In the genomic region with DNA sequence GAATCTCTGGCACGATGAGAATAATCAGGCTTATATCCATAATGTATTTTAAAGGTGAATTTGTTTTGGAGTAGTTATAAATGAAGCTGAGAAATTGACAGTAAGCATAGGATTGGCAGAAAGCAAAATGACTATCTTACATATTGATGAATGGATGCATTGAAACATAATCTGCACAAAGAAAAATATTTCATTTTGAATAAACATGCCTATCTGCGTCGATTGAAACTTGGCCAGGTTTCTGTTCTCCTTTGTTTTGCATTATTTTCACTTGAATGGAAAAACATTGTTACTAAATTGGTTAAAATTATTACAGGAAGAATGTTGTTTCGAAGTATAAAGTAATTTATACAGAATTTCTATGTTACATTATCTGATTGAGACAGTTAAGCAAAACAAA, we compare ENCODE assay signal across 29 cellular contexts.
"Had no signal": no experiment of that assay in that cellular context is flagged by ENCODE, and none has a peak within 500 bp of the region (broad histone marks: within the 10 kb centered on the region; RNA-seq: fewer than 3 reads in every experiment).

No MANE protein-coding gene starts in this region.

- H3K9me3 ChIP-seq: colonic mucosa, esophagus muscularis mucosa, heart right ventricle, lower lobe of right lung, ovary, psoas muscle, suprapubic skin, thyroid gland, vagina had no signal

- H3K27me3 ChIP-seq: colonic mucosa, esophagus muscularis mucosa, heart right ventricle, ovary, suprapubic skin, thyroid gland, vagina had no signal

- H3K4me1 Mint-ChIP-seq: endodermal cell had no signal

- H3K4me1 ChIP-seq: colonic mucosa, heart right ventricle, lower lobe of right lung, psoas muscle, thyroid gland, vagina had no signal

- H3K36me3 ChIP-seq: colonic mucosa, esophagus muscularis mucosa, heart right ventricle, lower lobe of right lung, ovary, suprapubic skin, thyroid gland, vagina had no signal

- FAIRE-seq: islet of Langerhans, small intestine had no signal

- ATAC-seq: heart right ventricle; left ventricle myocardium superior; lower lobe of right lung; naive thymus-derived CD8-positive, alpha-beta T cell; psoas muscle; right cardiac atrium; stimulated activated naive CD8-positive, alpha-beta T cell treated with anti-CD3 and anti-CD28 coated beads, Interleukin-15, amount 100 ng/mL, for 72 hours had no signal

- H3K27ac ChIP-seq: colonic mucosa, esophagus muscularis mucosa, heart right ventricle, lower lobe of right lung, ovary, psoas muscle, suprapubic skin, thyroid gland, vagina had no signal

- H3K4me3 ChIP-seq: colonic mucosa, esophagus muscularis mucosa, heart right ventricle, lower lobe of right lung, ovary, psoas muscle, suprapubic skin, thyroid gland, vagina had no signal

- H3K9me3 Mint-ChIP-seq: dendritic cell treated with granulocyte-macrophage colony-stimulating factor and Interleukin-4, amounts not matched to agents 40 ng/mL and 50 ng/mL, for 4 days; stimulated activated naive CD8-positive, alpha-beta T cell treated with anti-CD3 and anti-CD28 coated beads, Interleukin-15, amount 100 ng/mL, for 72 hours had no signal

- DNase-seq: colonic mucosa; effector CD8-positive, alpha-beta T cell; endodermal cell; foreskin melanocyte; glutamatergic neuron; heart right ventricle; hippocampal formation; kidney glomerular epithelial cell; left ventricle myocardium superior; lower lobe of right lung; naive thymus-derived CD8-positive, alpha-beta T cell; nephron progenitor cell; nucleus accumbens; ovary; posterior cingulate gyrus; psoas muscle; right cardiac atrium; stimulated activated CD4-positive, alpha-beta T cell treated with anti-CD3 and anti-CD28 coated beads, Interleukin-15, amount 100 ng/mL, for 24 hours; stimulated activated CD4-positive, alpha-beta T cell treated with anti-CD3 and anti-CD28 coated beads, Interleukin-2, amount 100 ng/mL, for 48 hours; stimulated activated naive CD4-positive, alpha-beta T cell; stimulated activated naive CD8-positive, alpha-beta T cell treated with anti-CD3 and anti-CD28 coated beads, Interleukin-15, amount 100 ng/mL, for 72 hours; thyroid gland; trophoblast cell had no signal

- H3K27ac Mint-ChIP-seq: dendritic cell treated with granulocyte-macrophage colony-stimulating factor and Interleukin-4, amounts not matched to agents 40 ng/mL and 50 ng/mL, for 4 days; endodermal cell; naive thymus-derived CD8-positive, alpha-beta T cell; nephron progenitor cell; stimulated activated naive CD8-positive, alpha-beta T cell treated with anti-CD3 and anti-CD28 coated beads, Interleukin-15, amount 100 ng/mL, for 72 hours had no signal

- H3K27me3 Mint-ChIP-seq: dendritic cell treated with granulocyte-macrophage colony-stimulating factor and Interleukin-4, amounts not matched to agents 40 ng/mL and 50 ng/mL, for 4 days had no signal

- H3K4me3 Mint-ChIP-seq: dendritic cell treated with granulocyte-macrophage colony-stimulating factor and Interleukin-4, amounts not matched to agents 40 ng/mL and 50 ng/mL, for 4 days; endodermal cell; naive thymus-derived CD8-positive, alpha-beta T cell; nephron progenitor cell; stimulated activated naive CD8-positive, alpha-beta T cell treated with anti-CD3 and anti-CD28 coated beads, Interleukin-15, amount 100 ng/mL, for 72 hours had no signal
